ENCODE assay signal across 8 cellular contexts in the genomic region with DNA sequence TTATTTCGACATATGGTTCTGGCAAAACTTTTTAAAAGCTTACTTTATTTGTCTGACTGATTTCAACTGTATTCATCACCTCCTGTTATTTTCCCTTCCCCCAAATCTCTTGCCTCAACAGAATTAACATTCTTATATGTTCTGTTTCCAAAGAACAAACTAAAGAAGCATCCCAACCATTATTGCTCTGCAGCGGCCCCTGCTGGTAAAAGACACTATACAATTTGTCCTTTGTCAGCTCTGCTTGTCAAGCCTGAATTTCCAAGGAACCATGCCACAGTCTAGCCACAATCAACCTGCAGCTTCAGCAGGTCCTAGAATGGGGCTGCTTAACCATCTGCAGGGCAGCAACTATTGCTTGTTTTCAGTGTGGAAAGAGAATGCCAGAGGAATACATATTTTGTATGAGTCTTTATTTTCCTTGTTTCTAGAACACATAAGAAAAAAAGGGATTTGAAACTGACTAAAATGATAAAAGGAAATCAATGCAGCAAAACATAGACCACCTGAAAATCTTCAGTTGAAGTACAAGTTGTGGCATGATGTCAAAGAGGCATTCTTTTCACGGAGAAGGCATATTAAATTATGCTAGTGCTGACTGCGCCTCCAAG.
DNase-seq lines count a peak whose midpoint lies in the region; ATAC-seq, FAIRE-seq and TF ChIP-seq lines count a peak whose summit lies in the region.

No MANE protein-coding gene starts in this region.

- H3K36me3 ChIP-seq in GM06990 (ENCODE audit: control insufficient read depth, insufficient read depth, low read length): no peaks in the 10 kb centered on the region
- H3K36me3 ChIP-seq in HAP-1 (replicated peaks): no peaks in the 10 kb centered on the region
- H3K36me3 ChIP-seq in kidney (ENCODE audit: control insufficient read depth in 1 of 2, insufficient read depth in 2 of 2, low read length in 2 of 2): no peaks in the 10 kb centered on the region

- DNase-seq in GM06990 (ENCODE audit: extremely low read depth, insufficient read length) (no peak), HAP-1 (ENCODE audit: low spot score in 2 of 2) (peak; percentile 78 to 92), NCI-H1092 treated with DMSO at 0.1 percent for 48 hours (lab: John Stamatoyannopoulos, UW) (peak; percentile 81), T1000 (lab: John Stamatoyannopoulos, UW) (peak; percentile 1), MCF 10A (ENCODE audit: unreplicated experiment) (peak; percentile 86), kidney (peak; percentile 76)
- peak; percentile 58 to 67 for DNase-seq in stimulated activated CD4-positive, alpha-beta T cell treated with anti-CD3 and anti-CD28 coated beads, Interleukin-2, amount 100 ng/mL, for 48 hours

- peaks cover 77% of the 10 kb centered on the region for H3K27me3 Mint-ChIP-seq in MCF 10A (ENCODE audit: insufficient read depth, unreplicated experiment)

- peak; percentile 78 for TF ChIP-seq CTCF in GM06990 (IDR thresholded peaks at IDR 0.05; ENCODE audit: insufficient read depth, low read length, poor library complexity, severe bottlenecking)
- peak; percentile 72 for TF ChIP-seq CTCF in MCF 10A (IDR thresholded peaks at IDR 0.05; ENCODE audit: unreplicated experiment)
- TF ChIP-seq CTCF in kidney (IDR thresholded peaks at IDR 0.05; ENCODE audit: borderline replicate concordance, extremely low read depth, insufficient read depth): peak; percentile 62

- in situ Hi-C loops in HAP-1 (cut with MboI; ENCODE audit: low sequenced_read_pairs): no loop called here

- no TSS peak for BruUV-seq in MCF 10A (replicated peaks; lab: Mats Ljungman, UMichigan)

- ATAC-seq in GM21737 (IDR thresholded peaks at IDR 0.05; ENCODE audit: unreplicated experiment): no peak

- no peaks in the 10 kb centered on the region for H3K4me1 Mint-ChIP-seq in MCF 10A (ENCODE audit: insufficient read depth, unreplicated experiment)

- no peak overlapping the region for H3K27ac Mint-ChIP-seq in MCF 10A (ENCODE audit: low read depth, unreplicated experiment)

- H3K27me3 ChIP-seq in GM06990 (replicated peaks; ENCODE audit: control insufficient read depth, insufficient read depth, low read length) (no peaks in the 10 kb centered on the region), HAP-1 (ENCODE audit: low read depth) (no peaks in the 10 kb centered on the region)

- CTCF ChIA-PET in MCF 10A (lab: Yijun Ruan, JAX): interaction anchor here (0.5 to 3.2 kb wide), 22 partner anchors 8 to 1747 kb away, joined by 3 to 10 read pairs (median 3); no protein-coding TSS in a partner anchor

- H3K4me3 Mint-ChIP-seq in MCF 10A (ENCODE audit: unreplicated experiment): no peak overlapping the region

- H3K4me3 ChIP-seq in GM06990 (replicated peaks; ENCODE audit: low read depth, low read length) (no peak overlapping the region), HAP-1 (no peak overlapping the region), kidney (ENCODE audit: low read length in 2 of 2) (no peak overlapping the region)

- H3K4me1 ChIP-seq in HAP-1 (no peaks in the 10 kb centered on the region), kidney (ENCODE audit: control insufficient read depth in 1 of 2, insufficient read depth in 1 of 2, low read depth in 1 of 2, low read length in 2 of 2) (no peaks in the 10 kb centered on the region)

- H3K36me3 Mint-ChIP-seq in MCF 10A (ENCODE audit: insufficient read depth, unreplicated experiment): no peaks in the 10 kb centered on the region

- FAIRE-seq in kidney (lab: Jason Lieb, UNC): peak; percentile 77

- H3K9me3 ChIP-seq in HAP-1 (no peaks in the 10 kb centered on the region), kidney (ENCODE audit: control insufficient read depth in 1 of 2, low read length in 2 of 2) (no peaks in the 10 kb centered on the region)

- intact Hi-C loops in MCF 10A (cut with micrococcal nuclease): loop anchor here (2.0 kb wide), 1 partner anchor 1692 kb away; no protein-coding TSS in a partner anchor
- intact Hi-C loops in kidney (cut with DNase I): no loop called here

- H3K9ac ChIP-seq in kidney (ENCODE audit: low read length in 2 of 2): no peak overlapping the region

- POLR2A ChIA-PET in MCF 10A (lab: Yijun Ruan, JAX): no interaction called here

- H3K27ac ChIP-seq in kidney (ENCODE audit: low read depth in 2 of 2, low read length in 2 of 2): no peak overlapping the region

- no peaks in the 10 kb centered on the region for H3K9me3 Mint-ChIP-seq in MCF 10A (ENCODE audit: unreplicated experiment)
